In genomic region chr10:20272575-20272974, GRCh38 we compare ENCODE assay signal across 2 cellular contexts.
TF ChIP-seq lines count a peak whose summit lies in the region.

No MANE protein-coding gene starts in this region.

TF ChIP-seq in HepG2, 621 proteins besides CTCF, POLR2A, EP300 and RAD21:
- TF ChIP-seq MAFF (IDR thresholded peaks at IDR 0.05; ENCODE audit: low read depth, low read length) (peak; percentile 96), ZMYM3 (CRISPR knock-in tag; IDR thresholded peaks at IDR 0.05) (no peak), ATF7 (IDR thresholded peaks at IDR 0.05) (0 out of 2 replicates have a peak, but pooled peaks have one; percentile 10), ATF7 (CRISPR knock-in tag; IDR thresholded peaks at IDR 0.05) (no peak), HNF1B (CRISPR knock-in tag; IDR thresholded peaks at IDR 0.05) (no peak), MAFK (conservative IDR thresholded peaks at IDR 0.05 in 1 of 2, IDR thresholded peaks at IDR 0.05 in 1 of 2; ENCODE audit: low read length in 2 of 2) (peak; percentile 93 to 98)
TF ChIP-seq in HepG2: peak in this region for 3.

TF ChIP-seq in H1, 55 proteins besides CTCF, POLR2A, EP300 and RAD21:
- no peak for TF ChIP-seq NRF1 (IDR thresholded peaks at IDR 0.05; ENCODE audit: low read depth, low read length)
- no peak for TF ChIP-seq GABPA (IDR thresholded peaks at IDR 0.05; ENCODE audit: borderline replicate concordance, insufficient read depth, low read length)
- TF ChIP-seq MAFK (IDR thresholded peaks at IDR 0.05; ENCODE audit: low read depth, low read length), result peak; percentile 53; the same call in 1 of the 2 replicates
- no peak for TF ChIP-seq TAF1 (IDR thresholded peaks at IDR 0.05; ENCODE audit: low read depth, low read length)
- no peak for TF ChIP-seq KDM1A (IDR thresholded peaks at IDR 0.05; ENCODE audit: borderline replicate concordance, low read length)
